25 cellular contexts compared by ENCODE assay signal in the genomic region with DNA sequence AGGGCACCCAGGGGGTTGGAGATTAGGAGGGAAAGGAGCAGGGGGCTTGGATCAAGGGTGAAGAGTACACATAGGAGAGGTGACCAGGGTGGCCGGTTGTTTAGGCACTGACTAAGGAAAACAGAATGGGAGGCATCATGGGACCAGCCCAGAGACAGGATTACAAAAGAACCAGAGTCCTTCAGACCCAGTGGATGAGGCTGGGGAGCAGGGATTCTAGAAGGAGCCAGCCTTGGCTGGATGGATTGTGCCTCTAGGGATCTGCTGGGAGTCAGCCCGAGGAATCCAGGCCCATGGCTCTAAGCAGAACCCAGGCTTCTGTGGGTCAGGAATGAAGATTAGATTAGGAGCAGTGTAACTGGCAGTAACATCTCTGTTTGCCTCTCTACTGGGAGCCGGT.
DNase-seq lines count a peak whose midpoint lies in the region; ATAC-seq, FAIRE-seq and TF ChIP-seq lines count a peak whose summit lies in the region.
"Had no signal": no experiment of that assay in that cellular context is flagged by ENCODE, and none has a peak within 500 bp of the region (broad histone marks: within the 10 kb centered on the region; RNA-seq: fewer than 3 reads in every experiment).

No MANE protein-coding gene starts in this region.

- intact Hi-C loops in right cardiac atrium (cut with DNase I) = no loop called here

- H3K4me1 ChIP-seq in right cardiac atrium (ENCODE audit: control insufficient read depth, insufficient read depth, low read length) (peaks cover 11% of the 10 kb centered on the region), subcutaneous abdominal adipose tissue (ENCODE audit: control insufficient read depth in 5 of 5, insufficient read depth in 5 of 5, low read length in 5 of 5) (peaks cover 2 to 30% (median 24%) of the 10 kb centered on the region in 5 donors)
- H3K4me1 ChIP-seq: ascending aorta had no signal

- WGBS in right cardiac atrium = 39% methylated on average over 3 of the region's 3 CpGs

- H3K9me3 ChIP-seq in right cardiac atrium (ENCODE audit: control insufficient read depth, low read length) = no peaks in the 10 kb centered on the region
- H3K9me3 ChIP-seq in subcutaneous abdominal adipose tissue (ENCODE audit: control insufficient read depth in 5 of 5, low read length in 5 of 5) = peaks cover 0 to 13% (median 10%) of the 10 kb centered on the region in 5 donors
- H3K9me3 ChIP-seq: ascending aorta had no signal

- ATAC-seq in right cardiac atrium (peak; percentile 85 to 88), GM18502 (IDR thresholded peaks at IDR 0.05; ENCODE audit: poor library complexity, unreplicated experiment) (no peak), HG02759 (IDR thresholded peaks at IDR 0.05; ENCODE audit: unreplicated experiment) (no peak)
- ATAC-seq: A549, K562, T-cell had no signal

- DNase-seq in ELF-1 (ENCODE audit: low read depth, low spot score) (peak; percentile 54), ecto neural progenitor cell (ENCODE audit: low spot score) (peak; percentile 19), right cardiac atrium (peak; percentile 34 to 82 (median 76)), D721Med (ENCODE audit: insufficient read length, low spot score) (no peak), NCI-H510A treated with DMSO at 0.1 percent for 48 hours (lab: John Stamatoyannopoulos, UW) (no peak)
- DNase-seq: activated CD4-positive, alpha-beta memory T cell treated with anti-CD3 and anti-CD28 coated beads, Interleukin-2, amount 10 ng/mL, durations not matched to agents 7 days and 5 days; CD8-positive, alpha-beta memory T cell; DMS153; GM23248; MG63; NCI-H2107; NCI-H446 treated with DMSO at 0.1 percent for 48 hours; SHP77 treated with DMSO at 0.1 percent for 48 hours; stimulated activated CD4-positive, alpha-beta T cell treated with anti-CD3 and anti-CD28 coated beads, Interleukin-1b, Interleukin-23, amount 100 ng/mL, for 48 hours; substantia nigra; T-cell had no signal

- H3K4me3 ChIP-seq in right cardiac atrium (ENCODE audit: low read length) (no peak overlapping the region), subcutaneous abdominal adipose tissue (ENCODE audit: low read depth in 1 of 5, low read length in 5 of 5) (no peak overlapping the region)
- H3K4me3 ChIP-seq: A549, ascending aorta, GM23248, K562, MG63, skin epidermis had no signal

- H3K36me3 ChIP-seq in subcutaneous abdominal adipose tissue (ENCODE audit: control insufficient read depth in 5 of 5, insufficient read depth in 5 of 5, low read length in 5 of 5) = no peaks in the 10 kb centered on the region
- H3K36me3 ChIP-seq: ascending aorta had no signal

- H3K27ac ChIP-seq in right cardiac atrium (ENCODE audit: low read length) (peak overlapping the region; percentile 54), subcutaneous abdominal adipose tissue (ENCODE audit: low read depth, low read length) (peak overlapping the region; percentile 34)
- H3K27ac ChIP-seq: A549, ascending aorta, epithelial cell of prostate, GM23248 had no signal

- H3K27me3 ChIP-seq in right cardiac atrium (ENCODE audit: control insufficient read depth, insufficient read depth) (no peaks in the 10 kb centered on the region), subcutaneous abdominal adipose tissue (ENCODE audit: control insufficient read depth in 5 of 5, insufficient read depth in 4 of 5, low read length in 5 of 5) (no peaks in the 10 kb centered on the region)
- H3K27me3 ChIP-seq: ascending aorta, MG63 had no signal

- TF ChIP-seq CTCF in D721Med (IDR thresholded peaks at IDR 0.05; ENCODE audit: insufficient read depth, missing control alignments) = no peak

- FAIRE-seq in D721Med (lab: Jason Lieb, UNC) = no peak
- FAIRE-seq: A549, frontal cortex, K562 had no signal

- no peak overlapping the region for H3K9ac ChIP-seq in subcutaneous abdominal adipose tissue (ENCODE audit: low read length in 5 of 5)
- H3K9ac ChIP-seq: GM23248 had no signal

Comparison
In these comparisons a context has a peak if more than half of its experiments do, and no peak if none do; other contexts are left out.
1. DNase-seq: peak in ELF-1 (single experiment), ecto neural progenitor cell (single experiment) and right cardiac atrium (3 of 3); none in D721Med (single experiment) and NCI-H510A treated with DMSO at 0.1 percent for 48 hours (single experiment).
2. ATAC-seq: peak in right cardiac atrium (2 of 2); none in GM18502 (single experiment) and HG02759 (single experiment).